ENCODE assay signal across 1 cellular context in the genomic region with DNA sequence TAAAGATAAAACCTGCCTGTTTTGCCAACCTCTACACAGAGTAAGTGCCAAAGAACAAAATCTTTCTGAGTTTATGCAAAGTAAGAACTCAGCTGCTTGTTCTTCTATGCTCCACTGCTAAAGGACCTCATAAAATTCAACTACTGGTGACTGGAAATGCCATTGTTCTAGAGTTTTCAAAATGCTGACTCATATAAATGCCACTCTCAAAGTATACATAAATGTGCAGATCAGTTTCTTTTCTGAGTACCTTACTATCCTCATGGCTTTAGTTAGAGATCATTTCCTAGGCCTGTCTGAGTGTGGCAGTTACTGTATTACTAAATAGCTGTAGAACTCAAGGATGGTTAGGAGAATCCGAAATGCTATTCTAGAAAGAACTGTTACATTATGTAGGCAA.
TF ChIP-seq lines count a peak whose summit lies in the region.

No MANE protein-coding gene starts in this region.

TF ChIP-seq in HepG2, 621 proteins besides CTCF, POLR2A, EP300 and RAD21:
- TF ChIP-seq MAFK (conservative IDR thresholded peaks at IDR 0.05 in 1 of 2, IDR thresholded peaks at IDR 0.05 in 1 of 2; ENCODE audit: low read length in 2 of 2), result peak; percentile 95 to 97
- TF ChIP-seq ZNF792 (CRISPR knock-in tag; IDR thresholded peaks at IDR 0.05), result no peak
- peak; percentile 51; the same call in 1 of the 2 replicates for TF ChIP-seq NFE2L2 (IDR thresholded peaks at IDR 0.05; ENCODE audit: low read length)
- TF ChIP-seq MAFF (IDR thresholded peaks at IDR 0.05; ENCODE audit: low read depth, low read length), result peak; percentile 96
TF ChIP-seq in HepG2: peak in this region for 3.
